8 cellular contexts compared by ENCODE assay signal in genomic region chr1:93346472-93346991, GRCh38. TPM values are rescaled to one million over a fixed set of nuclear protein-coding genes. Genes with fewer than 3 reads are reported as not detected.
DNase-seq lines count a peak whose midpoint lies in the region; ATAC-seq and TF ChIP-seq lines count a peak whose summit lies in the region.

No MANE protein-coding gene starts in this region.

- H3K36me3 ChIP-seq in left lung = no peaks in the 10 kb centered on the region

- peaks cover 55% of the 10 kb centered on the region for H3K36me3 Mint-ChIP-seq in stimulated activated effector memory CD8-positive, alpha-beta T cell treated with anti-CD3 and anti-CD28 coated beads, Interleukin-12 subunit alpha, Interleukin-12 subunit beta, amount 100 ng/mL, for 72 hours

- peak; percentile 42 for ATAC-seq in GM21515 (IDR thresholded peaks at IDR 0.05; ENCODE audit: unreplicated experiment)
- ATAC-seq in left lung = peak; percentile 29
- ATAC-seq in stimulated activated effector memory CD8-positive, alpha-beta T cell treated with anti-CD3 and anti-CD28 coated beads, Interleukin-12 subunit alpha, Interleukin-12 subunit beta, amount 100 ng/mL, for 72 hours = peak; percentile 61

- H3K27ac ChIP-seq in left lung = peak overlapping the region; percentile 91 to 96

- peaks cover 19% of the 10 kb centered on the region for H3K4me1 Mint-ChIP-seq in stimulated activated effector memory CD8-positive, alpha-beta T cell treated with anti-CD3 and anti-CD28 coated beads, Interleukin-12 subunit alpha, Interleukin-12 subunit beta, amount 100 ng/mL, for 72 hours

- no peaks in the 10 kb centered on the region for H3K9me3 ChIP-seq in left lung

- H3K4me3 ChIP-seq in left lung = peak overlapping the region; percentile 64 to 74

- intact Hi-C loops in left lung (cut with DNase I) = no loop called here

- DNase-seq in GM03348 (ENCODE audit: low spot score) = peak; percentile 12
- peak; percentile 18 for DNase-seq in HuH-7 (ENCODE audit: low spot score)
- DNase-seq in T-helper 9 cell = peak; percentile 26
- peak; percentile 52 for DNase-seq in cerebellar cortex (ENCODE audit: low spot score)
- DNase-seq in left lung = no peak
- peak in 1 of 2 donors; percentile 12 for DNase-seq in stimulated activated effector memory CD8-positive, alpha-beta T cell treated with anti-CD3 and anti-CD28 coated beads, Interleukin-12 subunit alpha, Interleukin-12 subunit beta, amount 100 ng/mL, for 72 hours (ENCODE audit: low spot score in 2 of 2)
- DNase-seq in GOT3 (lab: John Stamatoyannopoulos, UW) = no peak

- no peaks in the 10 kb centered on the region for H3K27me3 ChIP-seq in left lung

- H3K4me1 ChIP-seq in left lung = peaks cover 18 to 41% of the 10 kb centered on the region in 2 donors

- H3K27ac Mint-ChIP-seq in stimulated activated effector memory CD8-positive, alpha-beta T cell treated with anti-CD3 and anti-CD28 coated beads, Interleukin-12 subunit alpha, Interleukin-12 subunit beta, amount 100 ng/mL, for 72 hours = peak overlapping the region; percentile 98

- no peak for TF ChIP-seq CTCF in left lung (IDR thresholded peaks at IDR 0.05)

- H3K9me3 Mint-ChIP-seq in stimulated activated effector memory CD8-positive, alpha-beta T cell treated with anti-CD3 and anti-CD28 coated beads, Interleukin-12 subunit alpha, Interleukin-12 subunit beta, amount 100 ng/mL, for 72 hours = no peaks in the 10 kb centered on the region

- H3K4me3 Mint-ChIP-seq in stimulated activated effector memory CD8-positive, alpha-beta T cell treated with anti-CD3 and anti-CD28 coated beads, Interleukin-12 subunit alpha, Interleukin-12 subunit beta, amount 100 ng/mL, for 72 hours = peak overlapping the region; percentile 99

RNA-seq across cellular contexts. Expression of gene DR1, which starts 0.8 kb away (rescaled TPM):
- total RNA-seq in left lung = 10 to 100 TPM; 54.7 to 56.1 TPM

Comparison
In these comparisons a context has a peak if more than half of its experiments do, and no peak if none do; other contexts are left out.
1. DNase-seq: peak in GM03348 (single experiment), HuH-7 (single experiment), T-helper 9 cell (single experiment) and cerebellar cortex (single experiment); none in left lung (0 of 2) and GOT3 (single experiment).
2. Peak in every context shown above with its lines, with median percentiles within 50 percentile points of each other: ATAC-seq.